1 cellular context compared by ENCODE assay signal in the genomic region with DNA sequence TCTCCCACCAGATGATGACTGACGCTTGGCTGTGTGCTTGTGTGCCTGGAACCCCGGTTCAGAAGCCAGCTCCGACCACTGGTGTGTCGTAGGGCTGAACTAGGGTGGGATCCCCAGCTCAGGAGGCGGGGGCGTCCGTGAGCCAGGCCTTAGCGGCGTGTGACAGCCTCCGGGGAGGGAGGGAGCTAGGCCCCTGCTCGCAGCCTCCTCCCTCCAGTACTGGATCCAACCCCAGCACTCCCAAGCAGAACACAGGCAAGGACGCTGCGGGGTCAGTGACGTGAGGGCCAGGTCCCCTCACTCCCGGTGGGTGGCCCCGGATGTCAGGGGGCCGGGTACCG.
TF ChIP-seq lines count a peak whose summit lies in the region.

No MANE protein-coding gene starts in this region.

TF ChIP-seq in HepG2, 621 proteins besides CTCF, POLR2A, EP300 and RAD21 (continued from another document):
- TF ChIP-seq, protein P1, sequence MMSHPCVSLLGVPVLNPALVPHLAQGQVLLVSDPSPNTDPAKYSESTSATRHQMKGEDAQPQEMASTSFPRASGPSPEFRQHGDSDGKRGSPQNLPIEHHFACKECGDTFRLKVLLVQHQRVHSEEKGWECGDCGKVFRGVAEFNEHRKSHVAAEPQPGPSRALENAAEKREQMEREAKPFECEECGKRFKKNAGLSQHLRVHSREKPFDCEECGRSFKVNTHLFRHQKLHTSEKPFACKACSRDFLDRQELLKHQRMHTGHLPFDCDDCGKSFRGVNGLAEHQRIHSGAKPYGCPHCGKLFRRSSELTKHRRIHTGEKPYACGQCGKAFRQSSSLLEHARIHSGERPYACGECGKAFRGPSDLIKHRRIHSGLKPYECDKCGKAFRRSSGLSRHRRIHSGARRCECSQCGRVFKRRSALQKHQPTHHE (CRISPR knock-in tag; IDR thresholded peaks at IDR 0.05; ENCODE audit: borderline replicate concordance): no peak
- TF ChIP-seq GFI1 (CRISPR knock-in tag; IDR thresholded peaks at IDR 0.05; ENCODE audit: borderline replicate concordance): 0 out of 2 replicates have a peak, but pooled peaks have one; percentile 33
- TF ChIP-seq, protein P2, sequence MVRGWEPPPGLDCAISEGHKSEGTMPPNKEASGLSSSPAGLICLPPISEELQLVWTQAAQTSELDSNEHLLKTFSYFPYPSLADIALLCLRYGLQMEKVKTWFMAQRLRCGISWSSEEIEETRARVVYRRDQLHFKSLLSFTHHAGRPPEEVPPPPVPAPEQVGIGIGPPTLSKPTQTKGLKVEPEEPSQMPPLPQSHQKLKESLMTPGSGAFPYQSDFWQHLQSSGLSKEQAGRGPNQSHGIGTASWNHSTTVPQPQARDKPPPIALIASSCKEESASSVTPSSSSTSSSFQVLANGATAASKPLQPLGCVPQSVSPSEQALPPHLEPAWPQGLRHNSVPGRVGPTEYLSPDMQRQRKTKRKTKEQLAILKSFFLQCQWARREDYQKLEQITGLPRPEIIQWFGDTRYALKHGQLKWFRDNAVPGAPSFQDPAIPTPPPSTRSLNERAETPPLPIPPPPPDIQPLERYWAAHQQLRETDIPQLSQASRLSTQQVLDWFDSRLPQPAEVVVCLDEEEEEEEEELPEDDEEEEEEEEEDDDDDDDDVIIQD (CRISPR knock-in tag; IDR thresholded peaks at IDR 0.05; ENCODE audit: low read depth): no peak
- TF ChIP-seq SMARCE1 (IDR thresholded peaks at IDR 0.05; ENCODE audit: borderline replicate concordance): no peak
- peak; percentile 80 for TF ChIP-seq ZNF563 (CRISPR knock-in tag; IDR thresholded peaks at IDR 0.05)
- TF ChIP-seq, protein P3, sequence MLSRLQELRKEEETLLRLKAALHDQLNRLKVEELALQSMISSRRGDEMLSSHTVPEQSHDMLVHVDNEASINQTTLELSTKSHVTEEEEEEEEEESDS (CRISPR knock-in tag; IDR thresholded peaks at IDR 0.05; ENCODE audit: borderline replicate concordance): no peak
- TF ChIP-seq ZNF883 (CRISPR knock-in tag; IDR thresholded peaks at IDR 0.05; ENCODE audit: not compliant biosample characterization): peak; percentile 23
- TF ChIP-seq NONO (IDR thresholded peaks at IDR 0.05): no peak
- 0 out of 2 replicates have a peak, but pooled peaks have one; percentile 19 for TF ChIP-seq NONO (CRISPR knock-in tag; conservative IDR thresholded peaks at IDR 0.05)
- TF ChIP-seq, protein P4, sequence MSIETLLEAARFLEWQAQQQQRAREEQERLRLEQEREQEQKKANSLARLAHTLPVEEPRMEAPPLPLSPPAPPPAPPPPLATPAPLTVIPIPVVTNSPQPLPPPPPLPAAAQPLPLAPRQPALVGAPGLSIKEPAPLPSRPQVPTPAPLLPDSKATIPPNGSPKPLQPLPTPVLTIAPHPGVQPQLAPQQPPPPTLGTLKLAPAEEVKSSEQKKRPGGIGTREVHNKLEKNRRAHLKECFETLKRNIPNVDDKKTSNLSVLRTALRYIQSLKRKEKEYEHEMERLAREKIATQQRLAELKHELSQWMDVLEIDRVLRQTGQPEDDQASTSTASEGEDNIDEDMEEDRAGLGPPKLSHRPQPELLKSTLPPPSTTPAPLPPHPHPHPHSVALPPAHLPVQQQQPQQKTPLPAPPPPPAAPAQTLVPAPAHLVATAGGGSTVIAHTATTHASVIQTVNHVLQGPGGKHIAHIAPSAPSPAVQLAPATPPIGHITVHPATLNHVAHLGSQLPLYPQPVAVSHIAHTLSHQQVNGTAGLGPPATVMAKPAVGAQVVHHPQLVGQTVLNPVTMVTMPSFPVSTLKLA (IDR thresholded peaks at IDR 0.05): no peak
- no peak for TF ChIP-seq NR2C2 (CRISPR knock-in tag; IDR thresholded peaks at IDR 0.05; ENCODE audit: borderline replicate concordance)
- TF ChIP-seq ZNF746 (CRISPR knock-in tag; IDR thresholded peaks at IDR 0.05): 0 out of 2 replicates have a peak, but pooled peaks have one; percentile 9
- TF ChIP-seq, protein P5, sequence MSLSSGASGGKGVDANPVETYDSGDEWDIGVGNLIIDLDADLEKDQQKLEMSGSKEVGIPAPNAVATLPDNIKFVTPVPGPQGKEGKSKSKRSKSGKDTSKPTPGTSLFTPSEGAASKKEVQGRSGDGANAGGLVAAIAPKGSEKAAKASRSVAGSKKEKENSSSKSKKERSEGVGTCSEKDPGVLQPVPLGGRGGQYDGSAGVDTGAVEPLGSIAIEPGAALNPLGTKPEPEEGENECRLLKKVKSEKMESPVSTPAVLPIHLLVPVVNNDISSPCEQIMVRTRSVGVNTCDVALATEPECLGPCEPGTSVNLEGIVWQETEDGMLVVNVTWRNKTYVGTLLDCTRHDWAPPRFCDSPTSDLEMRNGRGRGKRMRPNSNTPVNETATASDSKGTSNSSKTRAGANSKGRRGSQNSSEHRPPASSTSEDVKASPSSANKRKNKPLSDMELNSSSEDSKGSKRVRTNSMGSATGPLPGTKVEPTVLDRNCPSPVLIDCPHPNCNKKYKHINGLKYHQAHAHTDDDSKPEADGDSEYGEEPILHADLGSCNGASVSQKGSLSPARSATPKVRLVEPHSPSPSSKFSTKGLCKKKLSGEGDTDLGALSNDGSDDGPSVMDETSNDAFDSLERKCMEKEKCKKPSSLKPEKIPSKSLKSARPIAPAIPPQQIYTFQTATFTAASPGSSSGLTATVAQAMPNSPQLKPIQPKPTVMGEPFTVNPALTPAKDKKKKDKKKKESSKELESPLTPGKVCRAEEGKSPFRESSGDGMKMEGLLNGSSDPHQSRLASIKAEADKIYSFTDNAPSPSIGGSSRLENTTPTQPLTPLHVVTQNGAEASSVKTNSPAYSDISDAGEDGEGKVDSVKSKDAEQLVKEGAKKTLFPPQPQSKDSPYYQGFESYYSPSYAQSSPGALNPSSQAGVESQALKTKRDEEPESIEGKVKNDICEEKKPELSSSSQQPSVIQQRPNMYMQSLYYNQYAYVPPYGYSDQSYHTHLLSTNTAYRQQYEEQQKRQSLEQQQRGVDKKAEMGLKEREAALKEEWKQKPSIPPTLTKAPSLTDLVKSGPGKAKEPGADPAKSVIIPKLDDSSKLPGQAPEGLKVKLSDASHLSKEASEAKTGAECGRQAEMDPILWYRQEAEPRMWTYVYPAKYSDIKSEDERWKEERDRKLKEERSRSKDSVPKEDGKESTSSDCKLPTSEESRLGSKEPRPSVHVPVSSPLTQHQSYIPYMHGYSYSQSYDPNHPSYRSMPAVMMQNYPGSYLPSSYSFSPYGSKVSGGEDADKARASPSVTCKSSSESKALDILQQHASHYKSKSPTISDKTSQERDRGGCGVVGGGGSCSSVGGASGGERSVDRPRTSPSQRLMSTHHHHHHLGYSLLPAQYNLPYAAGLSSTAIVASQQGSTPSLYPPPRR (CRISPR knock-in tag; IDR thresholded peaks at IDR 0.05; ENCODE audit: borderline replicate concordance): 0 out of 2 replicates have a peak, but pooled peaks have one; percentile 15
- TF ChIP-seq, protein P6, sequence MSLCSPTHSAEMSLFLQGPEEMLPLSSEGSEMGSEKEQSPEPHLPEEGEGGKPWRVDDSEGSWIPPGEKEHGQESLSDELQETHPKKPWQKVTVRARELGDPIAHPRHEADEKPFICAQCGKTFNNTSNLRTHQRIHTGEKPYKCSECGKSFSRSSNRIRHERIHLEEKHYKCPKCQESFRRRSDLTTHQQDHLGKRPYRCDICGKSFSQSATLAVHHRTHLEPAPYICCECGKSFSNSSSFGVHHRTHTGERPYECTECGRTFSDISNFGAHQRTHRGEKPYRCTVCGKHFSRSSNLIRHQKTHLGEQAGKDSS (CRISPR knock-in tag; IDR thresholded peaks at IDR 0.05; ENCODE audit: borderline replicate concordance, low read depth): no peak
- TF ChIP-seq, protein P7, sequence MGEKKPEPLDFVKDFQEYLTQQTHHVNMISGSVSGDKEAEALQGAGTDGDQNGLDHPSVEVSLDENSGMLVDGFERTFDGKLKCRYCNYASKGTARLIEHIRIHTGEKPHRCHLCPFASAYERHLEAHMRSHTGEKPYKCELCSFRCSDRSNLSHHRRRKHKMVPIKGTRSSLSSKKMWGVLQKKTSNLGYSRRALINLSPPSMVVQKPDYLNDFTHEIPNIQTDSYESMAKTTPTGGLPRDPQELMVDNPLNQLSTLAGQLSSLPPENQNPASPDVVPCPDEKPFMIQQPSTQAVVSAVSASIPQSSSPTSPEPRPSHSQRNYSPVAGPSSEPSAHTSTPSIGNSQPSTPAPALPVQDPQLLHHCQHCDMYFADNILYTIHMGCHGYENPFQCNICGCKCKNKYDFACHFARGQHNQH (CRISPR knock-in tag; IDR thresholded peaks at IDR 0.05): 0 out of 2 replicates have a peak, but pooled peaks have one; percentile 12
- TF ChIP-seq, protein P8, sequence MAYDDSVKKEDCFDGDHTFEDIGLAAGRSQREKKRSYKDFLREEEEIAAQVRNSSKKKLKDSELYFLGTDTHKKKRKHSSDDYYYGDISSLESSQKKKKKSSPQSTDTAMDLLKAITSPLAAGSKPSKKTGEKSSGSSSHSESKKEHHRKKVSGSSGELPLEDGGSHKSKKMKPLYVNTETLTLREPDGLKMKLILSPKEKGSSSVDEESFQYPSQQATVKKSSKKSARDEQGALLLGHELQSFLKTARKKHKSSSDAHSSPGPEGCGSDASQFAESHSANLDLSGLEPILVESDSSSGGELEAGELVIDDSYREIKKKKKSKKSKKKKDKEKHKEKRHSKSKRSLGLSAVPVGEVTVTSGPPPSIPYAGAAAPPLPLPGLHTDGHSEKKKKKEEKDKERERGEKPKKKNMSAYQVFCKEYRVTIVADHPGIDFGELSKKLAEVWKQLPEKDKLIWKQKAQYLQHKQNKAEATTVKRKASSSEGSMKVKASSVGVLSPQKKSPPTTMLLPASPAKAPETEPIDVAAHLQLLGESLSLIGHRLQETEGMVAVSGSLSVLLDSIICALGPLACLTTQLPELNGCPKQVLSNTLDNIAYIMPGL (CRISPR knock-in tag; IDR thresholded peaks at IDR 0.05; ENCODE audit: borderline replicate concordance in 1 of 2, low read depth in 1 of 2): no peak; a peak in 1 of 4 replicates
- TF ChIP-seq ZNF235 (CRISPR knock-in tag; IDR thresholded peaks at IDR 0.05; ENCODE audit: borderline replicate concordance): no peak
- no peak for TF ChIP-seq RBAK (CRISPR knock-in tag; IDR thresholded peaks at IDR 0.05)
- TF ChIP-seq MEIS2 (CRISPR knock-in tag; IDR thresholded peaks at IDR 0.05): no peak
- TF ChIP-seq, protein P9, sequence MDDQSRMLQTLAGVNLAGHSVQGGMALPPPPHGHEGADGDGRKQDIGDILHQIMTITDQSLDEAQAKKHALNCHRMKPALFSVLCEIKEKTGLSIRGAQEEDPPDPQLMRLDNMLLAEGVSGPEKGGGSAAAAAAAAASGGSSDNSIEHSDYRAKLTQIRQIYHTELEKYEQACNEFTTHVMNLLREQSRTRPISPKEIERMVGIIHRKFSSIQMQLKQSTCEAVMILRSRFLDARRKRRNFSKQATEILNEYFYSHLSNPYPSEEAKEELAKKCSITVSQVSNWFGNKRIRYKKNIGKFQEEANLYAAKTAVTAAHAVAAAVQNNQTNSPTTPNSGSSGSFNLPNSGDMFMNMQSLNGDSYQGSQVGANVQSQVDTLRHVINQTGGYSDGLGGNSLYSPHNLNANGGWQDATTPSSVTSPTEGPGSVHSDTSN (CRISPR knock-in tag; IDR thresholded peaks at IDR 0.05; ENCODE audit: borderline replicate concordance): no peak
- no peak for TF ChIP-seq ZMYM4 (CRISPR knock-in tag; IDR thresholded peaks at IDR 0.05)
- TF ChIP-seq, protein P10, sequence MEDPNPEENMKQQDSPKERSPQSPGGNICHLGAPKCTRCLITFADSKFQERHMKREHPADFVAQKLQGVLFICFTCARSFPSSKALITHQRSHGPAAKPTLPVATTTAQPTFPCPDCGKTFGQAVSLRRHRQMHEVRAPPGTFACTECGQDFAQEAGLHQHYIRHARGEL (CRISPR knock-in tag; IDR thresholded peaks at IDR 0.05): no peak
- TF ChIP-seq HIVEP1 (CRISPR knock-in tag; IDR thresholded peaks at IDR 0.05): no peak
- no peak for TF ChIP-seq ZNF10 (CRISPR knock-in tag; IDR thresholded peaks at IDR 0.05; ENCODE audit: borderline replicate concordance, low read depth)
